Comparison of ENCODE assay signal across 9 cellular contexts in the genomic region with DNA sequence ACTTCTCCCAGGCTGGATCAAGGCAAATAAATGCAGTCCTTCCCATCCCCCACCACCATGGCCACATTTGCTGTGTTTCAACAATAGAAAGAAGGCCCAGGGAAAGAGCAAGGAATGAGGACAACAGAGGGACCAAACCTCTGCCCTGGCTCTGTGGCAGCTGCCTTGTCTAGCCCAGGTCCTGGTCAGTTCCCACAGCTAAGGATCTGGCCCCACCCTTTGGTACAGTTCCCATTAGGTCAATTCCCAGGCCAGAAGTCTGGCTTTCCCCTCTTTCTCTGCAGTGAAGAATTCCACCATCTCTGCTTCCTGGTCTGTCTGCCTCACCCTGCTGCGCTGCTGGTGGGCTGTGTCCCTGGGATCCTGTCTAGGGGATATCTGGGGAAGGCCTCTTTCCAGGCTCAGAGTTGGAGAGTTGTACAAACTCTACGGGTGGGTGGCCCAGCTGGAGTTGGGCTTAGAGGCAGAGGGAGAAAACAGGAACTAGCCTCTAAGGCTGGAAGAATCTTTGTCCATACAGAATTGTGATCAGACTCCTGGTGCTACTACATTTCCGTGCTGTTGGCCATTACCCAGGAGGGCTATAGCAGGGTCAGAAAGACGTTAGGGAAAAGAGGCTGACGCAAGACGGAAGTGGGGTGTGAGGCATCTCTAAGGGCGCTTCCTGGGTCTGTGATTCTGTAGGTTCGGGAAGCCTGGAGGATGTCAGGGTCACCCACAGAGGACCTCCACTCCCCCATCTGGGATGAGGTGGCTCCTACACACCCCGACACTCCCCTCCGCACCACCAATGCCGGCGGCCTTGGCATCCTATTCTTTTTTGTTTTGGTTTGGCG. TPM values are rescaled to one million over a fixed set of nuclear protein-coding genes. Genes with fewer than 3 reads are reported as not detected.
A peak's percentile ranks its signal among the peaks of the same experiment; 100 is the strongest.
DNase-seq lines count a peak whose midpoint lies in the region; ATAC-seq, FAIRE-seq and TF ChIP-seq lines count a peak whose summit lies in the region.
"Had no signal": no experiment of that assay in that cellular context is flagged by ENCODE, and none has a peak within 500 bp of the region (broad histone marks: within the 10 kb centered on the region; RNA-seq: fewer than 3 reads in every experiment).

No MANE protein-coding gene starts in this region.

- peaks cover 0 to 1% of the 10 kb centered on the region in 2 donors for H3K27me3 Mint-ChIP-seq in CD4-positive, alpha-beta memory T cell
- H3K27me3 Mint-ChIP-seq in central memory CD8-positive, alpha-beta T cell, result no peaks in the 10 kb centered on the region

- peaks cover 62% of the 10 kb centered on the region for H3K4me1 ChIP-seq in CD4-positive, alpha-beta memory T cell (ENCODE audit: insufficient read depth, low read length)
- H3K4me1 ChIP-seq in lower lobe of right lung (peaks cover 94% of the 10 kb centered on the region), thymus (ENCODE audit: control insufficient read depth, insufficient read depth, low read length) (peaks cover 17% of the 10 kb centered on the region)

- H3K27ac ChIP-seq in CD4-positive, alpha-beta memory T cell (ENCODE audit: low read depth, low read length), result peak overlapping the region; percentile 96
- H3K27ac ChIP-seq in lower lobe of right lung (peak overlapping the region; percentile 93), thymus (ENCODE audit: low read depth) (peak overlapping the region; percentile 90)

- no peaks in the 10 kb centered on the region for H3K9me3 ChIP-seq in CD4-positive, alpha-beta memory T cell (ENCODE audit: control insufficient read depth in 1 of 2, low read length in 2 of 2)
- H3K9me3 ChIP-seq in lower lobe of right lung, result no peaks in the 10 kb centered on the region
- no peaks in the 10 kb centered on the region for H3K9me3 ChIP-seq in thymus (ENCODE audit: control insufficient read depth)

- H3K36me3 Mint-ChIP-seq in CD4-positive, alpha-beta memory T cell, result peaks cover 15 to 33% of the 10 kb centered on the region in 2 donors
- H3K36me3 Mint-ChIP-seq in central memory CD8-positive, alpha-beta T cell (ENCODE audit: insufficient read depth), result peaks cover 17% of the 10 kb centered on the region

- POLR2A ChIA-PET in CD4-positive, alpha-beta memory T cell (lab: Charles Lee; ENCODE audit: partially characterized antibody), result interaction anchor here (0.6 to 5.9 kb wide), 29 partner anchors 11 to 939 kb away, joined by 3 to 134 read pairs (median 11); partner anchors contain the start of genes ARHGAP30, B4GALT3, DCAF8 and DEDD

- FAIRE-seq in RCC 7860 (lab: Jason Lieb, UNC), result no peak

- H3K27me3 ChIP-seq in CD4-positive, alpha-beta memory T cell (ENCODE audit: insufficient read depth, low read length), result no peaks in the 10 kb centered on the region
- no peaks in the 10 kb centered on the region for H3K27me3 ChIP-seq in lower lobe of right lung (ENCODE audit: low read depth)
- H3K27me3 ChIP-seq in thymus (ENCODE audit: control insufficient read depth, insufficient read depth), result no peaks in the 10 kb centered on the region

- H3K4me1 Mint-ChIP-seq in CD4-positive, alpha-beta memory T cell, result peaks cover 31 to 62% (median 49%) of the 10 kb centered on the region in 4 donors
- H3K4me1 Mint-ChIP-seq in central memory CD8-positive, alpha-beta T cell, result peaks cover 60% of the 10 kb centered on the region

- no peak for TF ChIP-seq CTCF in lower lobe of right lung (IDR thresholded peaks at IDR 0.05)

- no peaks in the 10 kb centered on the region for H3K9me3 Mint-ChIP-seq in CD4-positive, alpha-beta memory T cell
- no peaks in the 10 kb centered on the region for H3K9me3 Mint-ChIP-seq in central memory CD8-positive, alpha-beta T cell

- CTCF ChIA-PET in CD4-positive, alpha-beta memory T cell (lab: Charles Lee; ENCODE audit: partially characterized antibody), result interaction anchor here (0.7 to 7.3 kb wide), 13 partner anchors 8 to 181 kb away, joined by 3 to 103 read pairs (median 7); partner anchors contain the start of genes APOA2, PPOX, TOMM40L and UFC1

- ATAC-seq in central memory CD8-positive, alpha-beta T cell (replicated peaks; ENCODE audit: extremely low read depth, poor library complexity, severe bottlenecking), result no peak
- peak; percentile 35 to 48 for ATAC-seq in lower lobe of right lung

- intact Hi-C loops in CD4-positive, alpha-beta memory T cell (cut with micrococcal nuclease), result no loop called here
- intact Hi-C loops in lower lobe of right lung (cut with DNase I), result no loop called here

- H3K4me3 ChIP-seq in CD4-positive, alpha-beta memory T cell (ENCODE audit: low read length in 2 of 2), result peak overlapping the region; percentile 85 to 98
- peak overlapping the region; percentile 95 for H3K4me3 ChIP-seq in lower lobe of right lung
- peak overlapping the region; percentile 56 for H3K4me3 ChIP-seq in thymus (ENCODE audit: low read length)

- H3K36me3 ChIP-seq in CD4-positive, alpha-beta memory T cell (ENCODE audit: insufficient read depth, low read length), result peaks cover 11% of the 10 kb centered on the region
- peaks cover 28% of the 10 kb centered on the region for H3K36me3 ChIP-seq in lower lobe of right lung
- peaks cover 4% of the 10 kb centered on the region for H3K36me3 ChIP-seq in thymus (ENCODE audit: control insufficient read depth, insufficient read depth)

- peak overlapping the region; percentile 95 to 98 (median 96) for H3K4me3 Mint-ChIP-seq in CD4-positive, alpha-beta memory T cell
- H3K4me3 Mint-ChIP-seq in central memory CD8-positive, alpha-beta T cell, result peak overlapping the region; percentile 91

- WGBS in thymus, result 90% methylated on average over 13 of the region's 13 CpGs

- H3K27ac Mint-ChIP-seq in CD4-positive, alpha-beta memory T cell, result peak overlapping the region; percentile 94 to 99 (median 99)
- H3K27ac Mint-ChIP-seq in central memory CD8-positive, alpha-beta T cell (ENCODE audit: low read depth), result peak overlapping the region; percentile 96

- peak in 1 of 5 donors; percentile 18 for DNase-seq in CD4-positive, alpha-beta memory T cell
- DNase-seq in M059J (ENCODE audit: low read depth) (peak; percentile 79), lower lobe of right lung (no peak), RCC 7860 (ENCODE audit: low spot score) (no peak), COR-L47 (lab: John Stamatoyannopoulos, UW) (no peak), middle frontal gyrus (ENCODE audit: extremely low spot score, low spot score) (no peak)
- no peak for DNase-seq in central memory CD8-positive, alpha-beta T cell (ENCODE audit: low spot score in 2 of 2)

RNA-seq across cellular contexts. Expression of gene NDUFS2, which starts 1.0 kb away (rescaled TPM):
- 100 to 1,000 TPM in 1 of 2 experiments, 10 to 100 TPM in 1; 89.9 to 100 TPM for total RNA-seq in CD4-positive, alpha-beta memory T cell
- 100 to 1,000 TPM in 1 of 2 donors, 10 to 100 TPM in 1; 90.1 to 112 TPM for polyA plus RNA-seq in CD4-positive, alpha-beta memory T cell
- total RNA-seq in M059J (2014; rRNA removed; shearing (Covaris generic)), result 58.4 and 111 TPM in 2 replicates
- 66.3 TPM for total RNA-seq in lower lobe of right lung
- polyA plus RNA-seq in thymus, result 39.9 TPM

RNA-seq across cellular contexts. Expression of gene ADAMTS4, which starts 2.4 kb away (rescaled TPM):
- 1 to 10 TPM; 1.4 to 2.4 TPM for total RNA-seq in CD4-positive, alpha-beta memory T cell
- under 1 TPM in 1 of 2 donors, not detected in 1; 0.07 TPM for polyA plus RNA-seq in CD4-positive, alpha-beta memory T cell
- total RNA-seq in M059J (2014; rRNA removed; shearing (Covaris generic)), result 0.39 and 0.67 TPM in 2 replicates
- 1.4 TPM for total RNA-seq in lower lobe of right lung
- polyA plus RNA-seq in thymus, result 3.0 TPM

RNA-seq across cellular contexts. Expression of gene FCER1G, which starts 13.9 kb away (rescaled TPM):
- total RNA-seq in CD4-positive, alpha-beta memory T cell, result 10 to 100 TPM in 1 of 2 experiments, 1 to 10 TPM in 1; 9.9 to 10.5 TPM
- 1 to 10 TPM; 2.1 to 2.8 TPM for polyA plus RNA-seq in CD4-positive, alpha-beta memory T cell
- total RNA-seq in M059J (2014; rRNA removed; shearing (Covaris generic)), result not detected in 2 replicates
- total RNA-seq in lower lobe of right lung, result 283 TPM
- polyA plus RNA-seq in thymus, result 262 TPM

RNA-seq across cellular contexts. Expression of gene APOA2, which starts 22.2 kb away (rescaled TPM):
- total RNA-seq in CD4-positive, alpha-beta memory T cell, result not detected
- not detected for polyA plus RNA-seq in CD4-positive, alpha-beta memory T cell
- not detected in 2 replicates for total RNA-seq in M059J (2014; rRNA removed; shearing (Covaris generic))
- total RNA-seq in lower lobe of right lung, result not detected
- polyA plus RNA-seq in thymus, result 4.9 TPM
- total RNA-seq: T-helper 1 cell treated with Interleukin-12 subunit alpha and Interleukin-12 subunit beta and Interleukin-4 antibody, amounts not matched to agents 30 ng/mL and 1 ng/mL, for 36 hours had no signal

RNA-seq across cellular contexts. Expression of gene B4GALT3, which starts 23.9 kb away (rescaled TPM):
- 10 to 100 TPM; 64.6 to 71.5 TPM for total RNA-seq in CD4-positive, alpha-beta memory T cell
- 10 to 100 TPM; 55.9 to 60.5 TPM for polyA plus RNA-seq in CD4-positive, alpha-beta memory T cell
- 36.6 and 41.8 TPM in 2 replicates for total RNA-seq in M059J (2014; rRNA removed; shearing (Covaris generic))
- total RNA-seq in lower lobe of right lung, result 29.6 TPM
- polyA plus RNA-seq in thymus, result 32.0 TPM

Comparison
In these comparisons a context has a peak if more than half of its experiments do, and no peak if none do; other contexts are left out.
1. RNA of gene FCER1G, which starts 13.9 kb away (total RNA-seq): 283 TPM in lower lobe of right lung (single experiment); 9.9 to 10.5 TPM in CD4-positive, alpha-beta memory T cell and not detected in M059J; every median in the first group is over 10 times any median in the second.
2. Peak in every context shown above with its lines, with median percentiles within 50 percentile points of each other: H3K27ac ChIP-seq and H3K4me3 ChIP-seq.